Comparison of ENCODE assay signal across 37 cellular contexts in genomic region chr12:101168000-101168399, GRCh38. TPM values are rescaled to one million over a fixed set of nuclear protein-coding genes. Genes with fewer than 3 reads are reported as not detected.
"Had no signal": no experiment of that assay in that cellular context is flagged by ENCODE, and none has a peak within 500 bp of the region (broad histone marks: within the 10 kb centered on the region; RNA-seq: fewer than 3 reads in every experiment).

No MANE protein-coding gene starts in this region.

- H3K4me3 ChIP-seq: adrenal gland, ascending aorta, body of pancreas, breast epithelium, cardiac muscle cell had no signal

- H3K27ac ChIP-seq: adrenal gland, ascending aorta, body of pancreas, brain microvascular endothelial cell, breast epithelium, cardiac muscle cell had no signal

- DNase-seq: activated effector memory CD4-positive, alpha-beta T cell treated with anti-CD3 and anti-CD28 coated beads, Interleukin-2, amount 50 U/mL, for 16 hours; activated effector memory CD4-positive, alpha-beta T cell treated with Interleukin-2 at 50 U/mL for 16 hours; activated gamma-delta T cell; activated gamma-delta T cell treated with Interleukin-2 at 50 U/mL for 16 hours; activated naive CD4-positive, alpha-beta T cell; activated naive CD4-positive, alpha-beta T cell treated with anti-CD3 and anti-CD28 coated beads for 36 hours; activated naive CD4-positive, alpha-beta T cell treated with anti-CD3 and anti-CD28 coated beads, Interleukin-2, amount 10 ng/mL, durations not matched to agents 7 days and 5 days; activated naive CD4-positive, alpha-beta T cell treated with anti-CD3 and anti-CD28 coated beads, Interleukin-2, amount 50 U/mL, for 16 hours; activated naive CD4-positive, alpha-beta T cell treated with Interleukin-2 at 50 U/mL for 16 hours; activated naive CD8-positive, alpha-beta T cell treated with anti-CD3 and anti-CD28 coated beads for 36 hours; activated naive CD8-positive, alpha-beta T cell treated with anti-CD3 and anti-CD28 coated beads, Interleukin-2, amount 10 ng/mL, durations not matched to agents 7 days and 5 days; activated naive CD8-positive, alpha-beta T cell treated with anti-CD3 and anti-CD28 coated beads, Interleukin-2, amount 50 U/mL, for 24 hours; activated T-cell treated with anti-CD3 and anti-CD28 coated beads, Interleukin-2, amount 50 U/mL, for 4 hours; activated T-cell treated with anti-CD3 and anti-CD28 coated beads, Interleukin-2, amount 50 U/mL, for 48 hours; activated T-cell treated with anti-CD3 and anti-CD28 coated beads, Interleukin-2, amount 50 U/mL, for 72 hours; adrenal gland; amniotic stem cell; amygdala; anterior cingulate cortex; aorta; body of pancreas; brain microvascular endothelial cell; caudate nucleus; central memory CD4-positive, alpha-beta T cell; cerebellar nuclear complex had no signal

- H3K9me3 ChIP-seq: adrenal gland, ascending aorta, body of pancreas, breast epithelium had no signal

- H3K36me3 ChIP-seq: adrenal gland, ascending aorta, brain microvascular endothelial cell, breast epithelium, cardiac muscle cell had no signal

- H3K27me3 ChIP-seq: adrenal gland, ascending aorta, body of pancreas, brain microvascular endothelial cell, breast epithelium, cardiac muscle cell had no signal

- ATAC-seq: activated naive CD4-positive, alpha-beta T cell treated with anti-CD3 and anti-CD28 coated beads, Interleukin-2, amount 50 U/mL, for 72 hours; activated naive CD8-positive, alpha-beta T cell treated with anti-CD3 and anti-CD28 coated beads, Interleukin-2, amount 50 U/mL, for 24 hours; activated T-cell treated with anti-CD3 and anti-CD28 coated beads, Interleukin-2, amount 50 U/mL, for 4 hours; activated T-cell treated with anti-CD3 and anti-CD28 coated beads, Interleukin-2, amount 50 U/mL, for 72 hours; activated T-helper 17 cell treated with anti-CD3 and anti-CD28 coated beads, Interleukin-2, amount 50 U/mL, for 72 hours; body of pancreas had no signal

- H3K4me1 ChIP-seq: adrenal gland, ascending aorta, body of pancreas, breast epithelium had no signal

- FAIRE-seq: astrocyte, bronchial epithelial cell, colon had no signal

RNA-seq across cellular contexts. Expression of gene SLC5A8, which starts 42.0 kb away (rescaled TPM):
- total RNA-seq: activated naive CD4-positive, alpha-beta T cell treated with anti-CD3 and anti-CD28 coated beads for 36 hours; activated naive CD4-positive, alpha-beta T cell treated with anti-CD3 and anti-CD28 coated beads, Interleukin-2, amount 50 U/mL, for 72 hours; activated naive CD8-positive, alpha-beta T cell treated with anti-CD3 and anti-CD28 coated beads for 36 hours; activated naive CD8-positive, alpha-beta T cell treated with anti-CD3 and anti-CD28 coated beads, Interleukin-2, amount 10 ng/mL, durations not matched to agents 7 days and 5 days; activated T-cell treated with anti-CD3 and anti-CD28 coated beads, Interleukin-2, amount 50 U/mL, for 4 hours; activated T-cell treated with anti-CD3 and anti-CD28 coated beads, Interleukin-2, amount 50 U/mL, for 72 hours; activated T-helper 1 cell treated with anti-CD3 and anti-CD28 coated beads, Interleukin-12 subunit alpha, Interleukin-12 subunit beta, Interleukin-2, Interleukin-4 antibody, amounts not matched to agents 30 ng/mL and 10 ng/mL and 1 ng/mL, durations not matched to agents 14 hours and 24 hours and 36 hours; activated T-helper 17 cell treated with anti-CD3 and anti-CD28 coated beads, Interleukin-2, amount 50 U/mL, for 72 hours; activated T-helper 2 cell treated with anti-CD3 and anti-CD28 coated beads, Interferon-gamma antibody, Interleukin-2, Interleukin-4, amounts not matched to agents 10 μg/mL and 5 μg/mL and 100 μg/mL, durations not matched to agents 14 hours and 24 hours and 36 hours; aorta; astrocyte; body of pancreas; cardiac muscle cell; cardiac septum; chondrocyte had no signal
- polyA plus RNA-seq: aorta, cardiac muscle cell had no signal
